In the genomic region with DNA sequence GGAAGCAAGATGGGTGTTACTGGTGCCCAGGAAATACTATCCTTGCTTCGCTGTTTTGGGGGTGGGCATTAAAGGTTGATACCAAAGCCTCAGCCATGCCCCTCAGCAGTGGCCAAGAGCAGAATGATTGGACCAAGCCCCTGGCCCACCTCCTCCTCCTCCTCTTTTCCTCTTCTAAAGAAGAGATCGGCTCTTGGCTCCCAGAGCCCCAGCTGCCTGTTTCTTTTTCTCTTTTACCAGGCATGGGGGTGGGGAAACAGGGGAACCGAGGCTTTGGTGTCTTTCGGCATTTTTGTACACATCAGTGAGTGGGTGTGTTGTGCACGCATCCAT, we compare ENCODE assay signal across 8 cellular contexts. TPM values are rescaled to one million over a fixed set of nuclear protein-coding genes. Genes with fewer than 3 reads are reported as not detected.
DNase-seq lines count a peak whose midpoint lies in the region; ATAC-seq, FAIRE-seq and TF ChIP-seq lines count a peak whose summit lies in the region.

No MANE protein-coding gene starts in this region.

- peak overlapping the region in 10 of 12 donors; percentile 17 to 51 (median 38) for H3K4me3 ChIP-seq in heart left ventricle
- no peak overlapping the region for H3K4me3 ChIP-seq in K562
- H3K4me3 ChIP-seq in upper lobe of right lung = peak overlapping the region; percentile 34

- ATAC-seq in heart left ventricle = no peak
- no peak for ATAC-seq in left ventricle myocardium superior
- ATAC-seq in K562 = no peak
- no peak for ATAC-seq in upper lobe of right lung

- DNase-seq in heart left ventricle (no peak), left ventricle myocardium superior (no peak), K562 (ENCODE audit: extremely low read depth in 1 of 4, low spot score in 3 of 4) (no peak), mesothelial cell of epicardium (ENCODE audit: low spot score in 2 of 2, unreplicated experiment in 2 of 2) (no peak), upper lobe of right lung (no peak), DMS 273 treated with DMSO at 0.1 percent for 48 hours (lab: John Stamatoyannopoulos, UW) (no peak), NCI-H748 treated with DMSO at 0.1 percent for 48 hours (lab: John Stamatoyannopoulos, UW) (no peak), hippocampal formation (lab: John Stamatoyannopoulos, UW) (no peak)

- H3K4me1 ChIP-seq in heart left ventricle = peaks cover 39 to 99% (median 89%) of the 10 kb centered on the region in 12 donors
- H3K4me1 ChIP-seq in K562 (replicated peaks in 1 of 2; ENCODE audit: control insufficient read depth in 2 of 2, insufficient read depth in 2 of 2, low read length in 2 of 2) = peaks cover 87 to 93% of the 10 kb centered on the region in 2 experiments
- peaks cover 86% of the 10 kb centered on the region for H3K4me1 ChIP-seq in upper lobe of right lung

- H3K27ac Mint-ChIP-seq in mesothelial cell of epicardium = peak overlapping the region; percentile 94

- no peaks in the 10 kb centered on the region for H3K9me3 ChIP-seq in heart left ventricle
- no peaks in the 10 kb centered on the region for H3K9me3 ChIP-seq in K562 (replicated peaks; ENCODE audit: control insufficient read depth, insufficient read depth, low read depth, low read length)
- H3K9me3 ChIP-seq in upper lobe of right lung = no peaks in the 10 kb centered on the region

- no peak for TF ChIP-seq POLR2A in heart left ventricle (IDR thresholded peaks at IDR 0.05)
- TF ChIP-seq POLR2A in K562 (conservative IDR thresholded peaks at IDR 0.05) = no peak

- H3K4me1 Mint-ChIP-seq in mesothelial cell of epicardium = peaks cover 89% of the 10 kb centered on the region

- H4K20me1 ChIP-seq in K562 (replicated peaks; ENCODE audit: control insufficient read depth, insufficient read depth, low read length) = no peaks in the 10 kb centered on the region

- no peaks in the 10 kb centered on the region for H3K9me3 Mint-ChIP-seq in mesothelial cell of epicardium

- H3K9ac ChIP-seq in K562 (ENCODE audit: insufficient read depth in 1 of 2, low read depth in 2 of 2, low read length in 2 of 2) = peak overlapping the region; percentile 59 to 89; a peak in 3 of 4 replicates

- TF ChIP-seq EP300 in K562 (IDR thresholded peaks at IDR 0.05; ENCODE audit: low read length) = no peak

- POLR2A ChIA-PET in K562 (lab: Yijun Ruan, JAX) = interaction anchor here (0.7 to 1.7 kb wide), 6 partner anchors 8 to 151 kb away, joined by 3 to 6 read pairs (median 4); a partner anchor contains a TSS

- H3K27me3 ChIP-seq in heart left ventricle (no peaks in the 10 kb centered on the region), K562 (ENCODE audit: control insufficient read depth in 2 of 2, insufficient read depth in 2 of 2, low read length in 2 of 2) (no peaks in the 10 kb centered on the region), upper lobe of right lung (no peaks in the 10 kb centered on the region)

- no peaks in the 10 kb centered on the region for H3K36me3 Mint-ChIP-seq in mesothelial cell of epicardium

- H3K36me3 ChIP-seq in heart left ventricle = no peaks in the 10 kb centered on the region
- no peaks in the 10 kb centered on the region; the same call in 2 of the 3 replicates for H3K36me3 ChIP-seq in K562 (ENCODE audit: control insufficient read depth, insufficient read depth, low read length)
- no peaks in the 10 kb centered on the region for H3K36me3 ChIP-seq in upper lobe of right lung

- H3K27me3 Mint-ChIP-seq in mesothelial cell of epicardium (ENCODE audit: low read depth) = no peaks in the 10 kb centered on the region

- FAIRE-seq in K562 (lab: Jason Lieb, UNC) = no peak

- TF ChIP-seq RAD21 in K562 (CRISPR knock-in tag; conservative IDR thresholded peaks at IDR 0.05 in 1 of 2, IDR thresholded peaks at IDR 0.05 in 1 of 2) = no peak

- in situ Hi-C loops in K562 (cut with MboI) = no loop called here

- CTCF ChIA-PET in K562 (lab: Yijun Ruan, JAX; ENCODE audit: low intra/inter-chr PET ratio) = no interaction called here

- H3K9me1 ChIP-seq in K562 (ENCODE audit: control insufficient read depth, insufficient read depth, low read length) = no peaks in the 10 kb centered on the region

- peak overlapping the region; percentile 64 for H3K4me3 Mint-ChIP-seq in mesothelial cell of epicardium

- H3K27ac ChIP-seq in heart left ventricle (peak overlapping the region in 11 of 12 donors; percentile 76 to 100 (median 96)), K562 (ENCODE audit: extremely low read depth, low read depth, low read length) (peak overlapping the region; percentile 77), upper lobe of right lung (peak overlapping the region; percentile 73)

- H2AFZ ChIP-seq in K562 (ENCODE audit: low read depth, low read length) = peak overlapping the region; percentile 88

- WGBS in heart left ventricle, 4 donors = 6 to 13% (median 8%) methylated on average over 5 of the region's 5 CpGs
- WGBS in K562 (ENCODE audit: insufficient coverage, low coverage, missing lambda C conversion rate) = 27% methylated on average over 4 of the region's 5 CpGs

- TF ChIP-seq CTCF in heart left ventricle (IDR thresholded peaks at IDR 0.05) (no peak), K562 (IDR thresholded peaks at IDR 0.05 in 2 of 3, conservative IDR thresholded peaks at IDR 0.05 in 1 of 3; ENCODE audit: insufficient read depth in 2 of 3, low read depth in 1 of 3, low read length in 3 of 3) (no peak), mesothelial cell of epicardium (IDR thresholded peaks at IDR 0.05; ENCODE audit: unreplicated experiment) (no peak), upper lobe of right lung (IDR thresholded peaks at IDR 0.05) (no peak)

- H3K4me2 ChIP-seq in K562 (ENCODE audit: insufficient read depth, low read length) = peak overlapping the region; percentile 80

- peaks cover 88% of the 10 kb centered on the region for H3K79me2 ChIP-seq in K562 (ENCODE audit: control insufficient read depth, insufficient read depth, low read length)

- BruUV-seq in K562 (replicated peaks; lab: Mats Ljungman, UMichigan) = no TSS peak

- intact Hi-C loops in heart left ventricle (cut with DNase I) = loop anchor here in 2 of 10 donors (5.0 kb wide), 1 partner anchor 44 kb away; no protein-coding TSS in a partner anchor
- intact Hi-C loops in left ventricle myocardium superior (cut with micrococcal nuclease) = no loop called here
- intact Hi-C loops in K562 (cut with micrococcal nuclease) = no loop called here
- intact Hi-C loops in upper lobe of right lung (cut with DNase I) = no loop called here

RNA-seq across cellular contexts. Expression of a gene that starts 5.8 kb away (rescaled TPM):
- total RNA-seq in heart left ventricle = 100 to 1,000 TPM in 1 of 9 donors, 10 to 100 TPM in 8; 63.2 to 105 (median 73.2) TPM
- polyA plus RNA-seq in heart left ventricle = 10 to 100 TPM; 50.6 to 56.2 TPM
- total RNA-seq in left ventricle myocardium superior = 98.1 TPM
- total RNA-seq in K562 (2011; cell fraction: chromatin; rRNA removed; ENCODE audit: low replicate concordance) = 10.8 and 15.6 TPM in 2 replicates
- 7.5 and 8.0 TPM in 2 replicates for total RNA-seq in K562 (2011; cell fraction: nucleolus; rRNA removed)
- 10.3 and 15.7 TPM in 2 replicates for total RNA-seq in K562 (2011; cell fraction: nucleoplasm; rRNA removed)
- total RNA-seq in K562 (2014; rRNA removed) = 13.8 and 18.9 TPM in 2 replicates
- 7.5 and 9.1 TPM in 2 replicates for total RNA-seq in K562 (2014; rRNA removed; fragmentation: Illumina TruSeq; extraction: Trizol)
- total RNA-seq in K562 (2015; rRNA removed; fragmentation: Illumina TruSeq; extraction: Trizol) = 12.2 and 13.2 TPM in 2 replicates
- total RNA-seq in K562 (2021) = 22.7 and 23.4 TPM in 2 replicates
- 8.3 and 9.3 TPM in 2 replicates for polyA plus RNA-seq in K562 (2011; rRNA removed)
- polyA plus RNA-seq in K562 (2011; cell fraction: cytosol; rRNA removed) = 7.8 and 12.5 TPM in 2 replicates
- polyA plus RNA-seq in K562 (2011; cell fraction: nucleus; rRNA removed) = 7.3 and 15.8 TPM in 2 replicates
- 20.0 TPM in 2 replicates for polyA plus RNA-seq in K562 (2012)
- polyA plus RNA-seq in K562 (2014; fragmentation: Illumina TruSeq; extraction: Trizol) = 19.7 and 21.6 TPM in 2 replicates
- polyA plus RNA-seq in K562 (2014; fragmentation: Nextera tagmentation; extraction: Ambion mirVana) = under 1 TPM; 0.34 to 0.50 TPM
- 12.7 and 13.8 TPM in 2 replicates for polyA plus RNA-seq in K562 (2014; rRNA removed)
- 5.8 and 9.7 TPM in 2 replicates for polyA minus RNA-seq in K562 (2011; rRNA and poly(A)+ RNA removed)
- polyA minus RNA-seq in K562 (2011; cell fraction: cytosol; rRNA and poly(A)+ RNA removed) = 6.3 and 7.9 TPM in 2 replicates
- polyA minus RNA-seq in K562 (2011; cell fraction: nucleus; rRNA and poly(A)+ RNA removed) = 2.3 and 2.6 TPM in 2 replicates
- 42.4 to 44.3 TPM (median 43.6 TPM) in 3 replicates for total RNA-seq in mesothelial cell of epicardium
- total RNA-seq in upper lobe of right lung = 55.6 TPM

RNA-seq across cellular contexts. Expression of a gene that starts 14.3 kb away (rescaled TPM):
- total RNA-seq in heart left ventricle (10 to 100 TPM; 51.1 to 75.4 (median 58.3) TPM), left ventricle myocardium superior (56.9 TPM), K562 (2014; rRNA removed) (40.0 and 50.2 TPM in 2 replicates), K562 (2014; rRNA removed; fragmentation: Illumina TruSeq; extraction: Trizol) (40.3 and 48.9 TPM in 2 replicates), K562 (2015; rRNA removed; fragmentation: Illumina TruSeq; extraction: Trizol) (48.2 and 53.5 TPM in 2 replicates), K562 (2021) (102 and 108 TPM in 2 replicates), mesothelial cell of epicardium (125 to 131 TPM (median 130 TPM) in 3 replicates), upper lobe of right lung (81.3 TPM)
- polyA plus RNA-seq in heart left ventricle (10 to 100 TPM; 52.7 to 61.8 TPM), K562 (2011; rRNA removed) (76.3 and 110 TPM in 2 replicates), K562 (2014; fragmentation: Illumina TruSeq; extraction: Trizol) (117 and 129 TPM in 2 replicates), K562 (2014; fragmentation: Nextera tagmentation; extraction: Ambion mirVana) (1 to 10 TPM; 5.9 to 8.3 TPM), K562 (2014; rRNA removed) (73.3 and 74.8 TPM in 2 replicates)
- total RNA-seq in K562 (2011; cell fraction: chromatin; rRNA removed; ENCODE audit: low replicate concordance) = 361 and 745 TPM in 2 replicates
- total RNA-seq in K562 (2011; cell fraction: nucleolus; rRNA removed) = 434 and 442 TPM in 2 replicates
- total RNA-seq in K562 (2011; cell fraction: nucleoplasm; rRNA removed) = 293 and 327 TPM in 2 replicates
- 70.1 and 113 TPM in 2 replicates for polyA plus RNA-seq in K562 (2011; cell fraction: cytosol; rRNA removed)
- 331 and 574 TPM in 2 replicates for polyA plus RNA-seq in K562 (2011; cell fraction: nucleus; rRNA removed)
- 97.7 and 114 TPM in 2 replicates for polyA plus RNA-seq in K562 (2012)
- polyA minus RNA-seq in K562 (2011; rRNA and poly(A)+ RNA removed) = 79.0 and 96.5 TPM in 2 replicates
- 80.5 and 119 TPM in 2 replicates for polyA minus RNA-seq in K562 (2011; cell fraction: cytosol; rRNA and poly(A)+ RNA removed)
- polyA minus RNA-seq in K562 (2011; cell fraction: nucleus; rRNA and poly(A)+ RNA removed) = 146 and 149 TPM in 2 replicates

RNA-seq across cellular contexts. Expression of a gene that starts 31.8 kb away (rescaled TPM):
- total RNA-seq in heart left ventricle = 10 to 100 TPM in 6 of 9 donors, 1 to 10 TPM in 3; 5.8 to 36.1 (median 21.8) TPM
- 10 to 100 TPM in 1 of 2 donors, 1 to 10 TPM in 1; 6.1 to 20.2 TPM for polyA plus RNA-seq in heart left ventricle
- total RNA-seq in left ventricle myocardium superior = 21.5 TPM
- total RNA-seq in K562 (2011; cell fraction: chromatin; rRNA removed; ENCODE audit: low replicate concordance) = 2.3 and 7.8 TPM in 2 replicates
- total RNA-seq in K562 (2011; cell fraction: nucleolus; rRNA removed) = 3.6 and 4.0 TPM in 2 replicates
- 3.1 and 3.2 TPM in 2 replicates for total RNA-seq in K562 (2011; cell fraction: nucleoplasm; rRNA removed)
- total RNA-seq in K562 (2014; rRNA removed) = 0.78 and 1.00 TPM in 2 replicates
- total RNA-seq in K562 (2014; rRNA removed; fragmentation: Illumina TruSeq; extraction: Trizol) = 0.32 and 0.47 TPM in 2 replicates
- 0.65 and 1.2 TPM in 2 replicates for total RNA-seq in K562 (2015; rRNA removed; fragmentation: Illumina TruSeq; extraction: Trizol)
- total RNA-seq in K562 (2021) = 6.6 and 7.7 TPM in 2 replicates
- 0.25 and 0.41 TPM in 2 replicates for polyA plus RNA-seq in K562 (2011; rRNA removed)
- 0.21 and 0.89 TPM in 2 replicates for polyA plus RNA-seq in K562 (2011; cell fraction: cytosol; rRNA removed)
- 1.3 and 5.0 TPM in 2 replicates for polyA plus RNA-seq in K562 (2011; cell fraction: nucleus; rRNA removed)
- polyA plus RNA-seq in K562 (2012) = 5.3 and 5.4 TPM in 2 replicates
- polyA plus RNA-seq in K562 (2014; fragmentation: Illumina TruSeq; extraction: Trizol) = 4.7 and 6.9 TPM in 2 replicates
- polyA plus RNA-seq in K562 (2014; fragmentation: Nextera tagmentation; extraction: Ambion mirVana) = under 1 TPM; 0.27 TPM
- 1.4 and 2.0 TPM in 2 replicates for polyA plus RNA-seq in K562 (2014; rRNA removed)
- polyA minus RNA-seq in K562 (2011; rRNA and poly(A)+ RNA removed) = 0.42 and 0.63 TPM in 2 replicates
- 0.46 and 3.3 TPM in 2 replicates for polyA minus RNA-seq in K562 (2011; cell fraction: cytosol; rRNA and poly(A)+ RNA removed)
- polyA minus RNA-seq in K562 (2011; cell fraction: nucleus; rRNA and poly(A)+ RNA removed) = 2.2 and 2.6 TPM in 2 replicates
- total RNA-seq in mesothelial cell of epicardium = 2.4 to 2.6 TPM (median 2.6 TPM) in 3 replicates
- 24.9 TPM for total RNA-seq in upper lobe of right lung

RNA-seq across cellular contexts. Expression of a gene that starts 53.2 kb away (rescaled TPM):
- 10 to 100 TPM; 32.0 to 54.1 (median 45.1) TPM for total RNA-seq in heart left ventricle
- 10 to 100 TPM; 32.2 to 54.7 TPM for polyA plus RNA-seq in heart left ventricle
- 49.1 TPM for total RNA-seq in left ventricle myocardium superior
- 152 and 243 TPM in 2 replicates for total RNA-seq in K562 (2011; cell fraction: chromatin; rRNA removed; ENCODE audit: low replicate concordance)
- 80.5 and 93.3 TPM in 2 replicates for total RNA-seq in K562 (2011; cell fraction: nucleolus; rRNA removed)
- 126 and 148 TPM in 2 replicates for total RNA-seq in K562 (2011; cell fraction: nucleoplasm; rRNA removed)
- total RNA-seq in K562 (2014; rRNA removed) = 51.7 and 52.4 TPM in 2 replicates
- total RNA-seq in K562 (2014; rRNA removed; fragmentation: Illumina TruSeq; extraction: Trizol) = 61.9 and 64.9 TPM in 2 replicates
- total RNA-seq in K562 (2015; rRNA removed; fragmentation: Illumina TruSeq; extraction: Trizol) = 77.8 and 91.8 TPM in 2 replicates
- 48.6 and 61.8 TPM in 2 replicates for total RNA-seq in K562 (2021)
- 48.0 and 66.7 TPM in 2 replicates for polyA plus RNA-seq in K562 (2011; rRNA removed)
- polyA plus RNA-seq in K562 (2011; cell fraction: cytosol; rRNA removed) = 15.6 and 17.6 TPM in 2 replicates
- 122 and 128 TPM in 2 replicates for polyA plus RNA-seq in K562 (2011; cell fraction: nucleus; rRNA removed)
- 40.1 and 52.3 TPM in 2 replicates for polyA plus RNA-seq in K562 (2012)
- 99.3 and 120 TPM in 2 replicates for polyA plus RNA-seq in K562 (2014; fragmentation: Illumina TruSeq; extraction: Trizol)
- polyA plus RNA-seq in K562 (2014; fragmentation: Nextera tagmentation; extraction: Ambion mirVana) = 10 to 100 TPM; 13.8 to 13.9 TPM
- polyA plus RNA-seq in K562 (2014; rRNA removed) = 62.8 and 74.1 TPM in 2 replicates
- polyA minus RNA-seq in K562 (2011; rRNA and poly(A)+ RNA removed) = 56.6 and 69.1 TPM in 2 replicates
- 16.1 and 30.2 TPM in 2 replicates for polyA minus RNA-seq in K562 (2011; cell fraction: cytosol; rRNA and poly(A)+ RNA removed)
- polyA minus RNA-seq in K562 (2011; cell fraction: nucleus; rRNA and poly(A)+ RNA removed) = 40.7 and 50.6 TPM in 2 replicates
- 132 to 139 TPM (median 135 TPM) in 3 replicates for total RNA-seq in mesothelial cell of epicardium
- total RNA-seq in upper lobe of right lung = 84.4 TPM

RNA-seq across cellular contexts. Expression of a gene that starts 53.3 kb away (rescaled TPM):
- total RNA-seq in heart left ventricle (1 to 10 TPM in 1 of 9 donors, under 1 TPM in 1, not detected in 7; 0.80 to 1.3 TPM), left ventricle myocardium superior (not detected), K562 (2014; rRNA removed) (not detected in 2 replicates), K562 (2014; rRNA removed; fragmentation: Illumina TruSeq; extraction: Trizol) (not detected in 2 replicates), K562 (2015; rRNA removed; fragmentation: Illumina TruSeq; extraction: Trizol) (not detected in 2 replicates), K562 (2021) (not detected in 2 replicates), mesothelial cell of epicardium (not detected in 3 replicates), upper lobe of right lung (1.2 TPM)
- polyA plus RNA-seq in heart left ventricle (under 1 TPM; 0.14 to 0.46 TPM), K562 (2011; rRNA removed) (not detected in 2 replicates), K562 (2014; fragmentation: Illumina TruSeq; extraction: Trizol) (not detected in 2 replicates), K562 (2014; fragmentation: Nextera tagmentation; extraction: Ambion mirVana) (not detected), K562 (2014; rRNA removed) (0.19 TPM in 1 of 2 replicates, not detected in the other)
- 0.23 TPM in 1 of 2 replicates, not detected in the other for total RNA-seq in K562 (2011; cell fraction: chromatin; rRNA removed; ENCODE audit: low replicate concordance)
- total RNA-seq in K562 (2011; cell fraction: nucleolus; rRNA removed) = not detected in 2 replicates
- not detected in 2 replicates for total RNA-seq in K562 (2011; cell fraction: nucleoplasm; rRNA removed)
- polyA plus RNA-seq in K562 (2011; cell fraction: cytosol; rRNA removed) = not detected in 2 replicates
- not detected in 2 replicates for polyA plus RNA-seq in K562 (2011; cell fraction: nucleus; rRNA removed)
- not detected in 2 replicates for polyA plus RNA-seq in K562 (2012)
- polyA minus RNA-seq in K562 (2011; rRNA and poly(A)+ RNA removed) = not detected in 2 replicates
- not detected in 2 replicates for polyA minus RNA-seq in K562 (2011; cell fraction: cytosol; rRNA and poly(A)+ RNA removed)
- not detected in 2 replicates for polyA minus RNA-seq in K562 (2011; cell fraction: nucleus; rRNA and poly(A)+ RNA removed)
